ENCODE assay signal across 9 cellular contexts in genomic region chr7:22732556-22733126, GRCh38. TPM values are rescaled to one million over a fixed set of nuclear protein-coding genes. Genes with fewer than 3 reads are reported as not detected.
DNase-seq lines count a peak whose midpoint lies in the region; ATAC-seq and TF ChIP-seq lines count a peak whose summit lies in the region.
"Had no signal": no experiment of that assay in that cellular context is flagged by ENCODE, and none has a peak within 500 bp of the region (broad histone marks: within the 10 kb centered on the region; RNA-seq: fewer than 3 reads in every experiment).

No MANE protein-coding gene starts in this region.

- CTCF ChIA-PET in AG04450 (lab: Charles Lee), result interaction anchor here (0.6 to 1.7 kb wide), 5 partner anchors 125 to 322 kb away, joined by 3 to 12 read pairs (median 3); no protein-coding TSS in a partner anchor
- CTCF ChIA-PET in RWPE1 (lab: Yijun Ruan, JAX), result interaction anchor here (0.6 to 3.0 kb wide), 10 partner anchors 83 to 1254 kb away, joined by 3 to 29 read pairs (median 4); no protein-coding TSS in a partner anchor

- H3K36me3 Mint-ChIP-seq in T-helper 17 cell (ENCODE audit: low read depth), result peaks cover 3% of the 10 kb centered on the region

- H3K9me3 ChIP-seq in AG04450 (ENCODE audit: control insufficient read depth, insufficient read depth, low read length) (no peaks in the 10 kb centered on the region), T-helper 17 cell (ENCODE audit: control insufficient read depth, low read length, poor library complexity, severe bottlenecking) (no peaks in the 10 kb centered on the region)
- H3K9me3 ChIP-seq: SJCRH30 had no signal

- H3K4me3 ChIP-seq in AG04450 (ENCODE audit: low read depth, low read length) (no peak overlapping the region), foreskin fibroblast (ENCODE audit: low read depth in 1 of 2, low read length in 2 of 2) (no peak overlapping the region)
- H3K4me3 ChIP-seq: SJCRH30 had no signal

- H3K4me1 Mint-ChIP-seq in T-helper 17 cell, result peaks cover 4% of the 10 kb centered on the region

- DNase-seq in AG04450 (ENCODE audit: low read depth, low spot score) (no peak), RWPE1 (ENCODE audit: low spot score) (peak; percentile 42), foreskin fibroblast (no peak), T-helper 17 cell (no peak)
- DNase-seq: SJCRH30 had no signal

- TF ChIP-seq CTCF in AG04450 (IDR thresholded peaks at IDR 0.05; ENCODE audit: low read depth, low read length) (peak; percentile 50), GM12872 (IDR thresholded peaks at IDR 0.05; ENCODE audit: insufficient read depth, low read depth, low read length) (peak; percentile 42; the same call in 1 of the 3 replicates), RWPE1 (conservative IDR thresholded peaks at IDR 0.05; ENCODE audit: low read depth) (peak; percentile 33), foreskin fibroblast (IDR thresholded peaks at IDR 0.05; ENCODE audit: low read depth, low read length) (peak; percentile 22)

- no peak overlapping the region for H3K27ac ChIP-seq in AG04450 (ENCODE audit: low read depth, low read length)
- H3K27ac ChIP-seq in RWPE1, result no peak overlapping the region
- H3K27ac ChIP-seq: SJCRH30 had no signal

- ATAC-seq in HG03025 (IDR thresholded peaks at IDR 0.05; ENCODE audit: low FRiP score, unreplicated experiment) (no peak), GM21381 (IDR thresholded peaks at IDR 0.05; ENCODE audit: unreplicated experiment) (no peak), T-helper 17 cell (no peak), GM21529 (IDR thresholded peaks at IDR 0.05; ENCODE audit: unreplicated experiment) (no peak)

- H3K27me3 Mint-ChIP-seq in T-helper 17 cell, result peaks cover 24% of the 10 kb centered on the region

- no peak overlapping the region for H3K27ac Mint-ChIP-seq in T-helper 17 cell

- POLR2A ChIA-PET in AG04450 (lab: Yijun Ruan, JAX), result no interaction called here
- POLR2A ChIA-PET in RWPE1 (lab: Yijun Ruan, JAX; ENCODE audit: low non-redundant PET), result no interaction called here

- H3K4me3 Mint-ChIP-seq in T-helper 17 cell, result no peak overlapping the region

- no peaks in the 10 kb centered on the region for H3K27me3 ChIP-seq in AG04450 (ENCODE audit: control insufficient read depth, insufficient read depth, low read length)
- H3K27me3 ChIP-seq: SJCRH30 had no signal

RNA-seq across cellular contexts. Expression of gene IL6, which starts 5.6 kb away (rescaled TPM):
- 12.7 and 18.4 TPM in 2 replicates for polyA plus RNA-seq in AG04450 (2011; rRNA removed)
- 11.2 and 14.8 TPM in 2 replicates for polyA minus RNA-seq in AG04450 (2011; rRNA and poly(A)+ RNA removed)
- total RNA-seq in T-helper 17 cell, result 1 to 10 TPM in 1 of 2 donors, under 1 TPM in 1; 0.57 to 1.5 TPM
- total RNA-seq: SJCRH30 had no signal
